Comparison of ENCODE assay signal across 8 cellular contexts in genomic region chr7:26865094-26865388, GRCh38. TPM values are rescaled to one million over a fixed set of nuclear protein-coding genes. Genes with fewer than 3 reads are reported as not detected.
A peak's percentile ranks its signal among the peaks of the same experiment; 100 is the strongest.
DNase-seq lines count a peak whose midpoint lies in the region; ATAC-seq and FAIRE-seq lines count a peak whose summit lies in the region.

No MANE protein-coding gene starts in this region.

- peaks cover 0 to 10% (median 0%) of the 10 kb centered on the region in 5 donors for H3K9me3 Mint-ChIP-seq in CD8-positive, alpha-beta memory T cell

- H3K27me3 Mint-ChIP-seq in CD8-positive, alpha-beta memory T cell: peaks cover 7 to 24% of the 10 kb centered on the region in 2 donors

- CTCF ChIA-PET in CD8-positive, alpha-beta memory T cell (lab: Charles Lee): interaction anchor here (1.3 kb wide), 1 partner anchor 12 kb away, joined by 3 read pairs; no protein-coding TSS in a partner anchor

- ATAC-seq in GM19455 (IDR thresholded peaks at IDR 0.05; ENCODE audit: unreplicated experiment): peak; percentile 47
- ATAC-seq in HG03442 (IDR thresholded peaks at IDR 0.05; ENCODE audit: unreplicated experiment): peak; percentile 33

- H3K36me3 ChIP-seq in CD8-positive, alpha-beta memory T cell (ENCODE audit: insufficient read depth, low read length): no peaks in the 10 kb centered on the region
- no peaks in the 10 kb centered on the region for H3K36me3 ChIP-seq in iPS DF 6.9 (ENCODE audit: control insufficient read depth, insufficient read depth, low read length)
- no peaks in the 10 kb centered on the region for H3K36me3 ChIP-seq in small intestine (ENCODE audit: control insufficient read depth in 2 of 2, insufficient read depth in 2 of 2, low read length in 2 of 2)

- peaks cover 0 to 9% (median 3%) of the 10 kb centered on the region in 3 donors for H3K36me3 Mint-ChIP-seq in CD8-positive, alpha-beta memory T cell

- WGBS in adipose tissue, 3 donors: 2 to 6% (median 3%) methylated on average over 11 of the region's 11 CpGs
- no CpG with 5 or more reads among the region's 11 CpGs for WGBS in iPS DF 6.9 (ENCODE audit: insufficient coverage, insufficient read length)
- WGBS in small intestine, 3 donors: 2 to 4% (median 3%) methylated on average over 11 of the region's 11 CpGs

- POLR2A ChIA-PET in CD8-positive, alpha-beta memory T cell (lab: Charles Lee): interaction anchor here (0.6 kb wide), 1 partner anchor 8 kb away, joined by 11 read pairs; no protein-coding TSS in a partner anchor

- H3K9me3 ChIP-seq in CD8-positive, alpha-beta memory T cell (ENCODE audit: low read length): no peaks in the 10 kb centered on the region
- H3K9me3 ChIP-seq in iPS DF 6.9 (ENCODE audit: control insufficient read depth, insufficient read depth, low read length) (no peaks in the 10 kb centered on the region), small intestine (ENCODE audit: control insufficient read depth, low read depth) (no peaks in the 10 kb centered on the region)

- H3K27ac Mint-ChIP-seq in CD8-positive, alpha-beta memory T cell: peak overlapping the region; percentile 79 to 98 (median 89)

- no peaks in the 10 kb centered on the region for H3K27me3 ChIP-seq in CD8-positive, alpha-beta memory T cell (ENCODE audit: insufficient read depth, low read length, poor library complexity, severe bottlenecking)
- H3K27me3 ChIP-seq in iPS DF 6.9 (ENCODE audit: control insufficient read depth, insufficient read depth, low read length) (no peaks in the 10 kb centered on the region), small intestine (ENCODE audit: control insufficient read depth in 2 of 2, insufficient read depth in 2 of 2, low read length in 2 of 2) (no peaks in the 10 kb centered on the region)

- peak overlapping the region; percentile 83 to 97 (median 93) for H3K4me3 Mint-ChIP-seq in CD8-positive, alpha-beta memory T cell

- DNase-seq in CD8-positive, alpha-beta memory T cell: no peak
- DNase-seq in iPS DF 6.9 (ENCODE audit: low read depth, low spot score) (no peak), small intestine (no peak), SKM-1 (lab: John Stamatoyannopoulos, UW; ENCODE audit: unreplicated experiment) (no peak), NCI-H1048 (lab: John Stamatoyannopoulos, UW) (no peak)

- H3K27ac ChIP-seq in CD8-positive, alpha-beta memory T cell (ENCODE audit: low read depth, low read length): peak overlapping the region; percentile 75
- H3K27ac ChIP-seq in adipose tissue (ENCODE audit: low read depth, low read length) (peak overlapping the region; percentile 51), iPS DF 6.9 (ENCODE audit: low read length) (no peak overlapping the region), small intestine (ENCODE audit: low read depth in 1 of 2, low read length in 1 of 2) (peak overlapping the region; percentile 59 to 96)

- peaks cover 11% of the 10 kb centered on the region for H3K4me1 ChIP-seq in CD8-positive, alpha-beta memory T cell (ENCODE audit: insufficient read depth, low read length)
- no peaks in the 10 kb centered on the region for H3K4me1 ChIP-seq in iPS DF 6.9 (ENCODE audit: control insufficient read depth, insufficient read depth, low read length)
- no peaks in the 10 kb centered on the region for H3K4me1 ChIP-seq in small intestine (ENCODE audit: control insufficient read depth in 2 of 2, insufficient read depth in 1 of 2, low read depth in 1 of 2, low read length in 1 of 2)

- peak; percentile 26 for FAIRE-seq in small intestine (lab: Jason Lieb, UNC)

- H3K4me3 ChIP-seq in CD8-positive, alpha-beta memory T cell (ENCODE audit: low read length): peak overlapping the region; percentile 79
- H3K4me3 ChIP-seq in iPS DF 6.9 (ENCODE audit: low read length) (peak overlapping the region; percentile 55; the same call in 1 of the 2 replicates), small intestine (ENCODE audit: low read depth in 1 of 2, low read length in 2 of 2) (peak overlapping the region; percentile 47 to 90)

- peaks cover 24 to 30% (median 29%) of the 10 kb centered on the region in 3 donors for H3K4me1 Mint-ChIP-seq in CD8-positive, alpha-beta memory T cell

RNA-seq across cellular contexts. Expression of gene SKAP2, which starts 0.7 kb away (rescaled TPM):
- 10 to 100 TPM; 11.4 to 13.2 TPM for total RNA-seq in CD8-positive, alpha-beta memory T cell
- polyA plus RNA-seq in CD8-positive, alpha-beta memory T cell: 55.2 TPM
- polyA plus RNA-seq in adipose tissue: 10 to 100 TPM in 2 of 3 donors, 1 to 10 TPM in 1; 4.2 to 27.9 (median 18.1) TPM
- polyA plus RNA-seq in small intestine: 10 to 100 TPM in 2 of 3 donors, 1 to 10 TPM in 1; 7.6 to 15.8 (median 13.0) TPM
